In genomic region chr15:37076543-37076942, GRCh38 we compare ENCODE assay signal across 1 cellular context.
TF ChIP-seq lines count a peak whose summit lies in the region.

No MANE protein-coding gene starts in this region.

TF ChIP-seq in SK-N-SH, 30 proteins besides CTCF, POLR2A, EP300 and RAD21 (continued from another document):
- TF ChIP-seq USF2 (IDR thresholded peaks at IDR 0.05; ENCODE audit: borderline replicate concordance, low read depth, low read length) (no peak), FOSL2 (IDR thresholded peaks at IDR 0.05; ENCODE audit: borderline replicate concordance, low read depth) (peak; percentile 73), GATA2 (CRISPR knock-in tag; IDR thresholded peaks at IDR 0.05) (no peak)
